In the genomic region with DNA sequence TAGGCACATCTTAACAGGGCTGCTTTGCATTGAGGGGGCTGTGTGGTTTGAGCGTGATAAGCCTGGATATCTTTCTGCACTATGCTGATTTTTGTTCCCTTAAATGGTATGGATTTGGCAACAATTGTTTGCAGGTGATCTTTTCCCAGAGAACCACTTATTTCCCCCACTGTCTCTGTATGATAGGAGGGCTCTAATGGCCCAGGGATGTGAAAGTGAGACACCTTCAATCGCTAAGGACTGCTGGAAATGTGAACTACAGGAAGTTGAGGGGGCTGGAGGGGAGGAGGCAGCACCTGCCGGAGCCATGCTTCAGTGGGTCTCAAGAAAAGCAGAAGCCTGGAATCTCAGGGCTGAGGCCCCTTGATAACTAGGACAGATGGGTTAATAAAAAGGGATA, we compare ENCODE assay signal across 8 cellular contexts. TPM values are rescaled to one million over a fixed set of nuclear protein-coding genes. Genes with fewer than 3 reads are reported as not detected.
DNase-seq lines count a peak whose midpoint lies in the region; ATAC-seq and TF ChIP-seq lines count a peak whose summit lies in the region.

No MANE protein-coding gene starts in this region.

- TF ChIP-seq CTCF in PC-3 (conservative IDR thresholded peaks at IDR 0.05; ENCODE audit: low read depth, low read length): no peak

- no peak overlapping the region for H3K9ac ChIP-seq in PC-3 (ENCODE audit: low read length)

- POLR2A ChIA-PET in PC-3 (lab: Charles Lee; ENCODE audit: unreplicated experiment): no interaction called here

- no peak overlapping the region for H3K4me3 Mint-ChIP-seq in activated CD4-positive, alpha-beta T cell treated with anti-CD3 and anti-CD28 coated beads, Interleukin-2, amount 10 ng/mL, durations not matched to agents 24 days and 14 days

- H3K79me2 ChIP-seq in PC-3 (ENCODE audit: low read length): no peaks in the 10 kb centered on the region

- intact Hi-C loops in activated CD4-positive, alpha-beta T cell treated with anti-CD3 and anti-CD28 coated beads, Interleukin-2, amount 10 ng/mL, durations not matched to agents 24 days and 14 days (cut with micrococcal nuclease): no loop called here
- intact Hi-C loops in PC-3 (cut with micrococcal nuclease): no loop called here

- no peaks in the 10 kb centered on the region for H3K36me3 Mint-ChIP-seq in activated CD4-positive, alpha-beta T cell treated with anti-CD3 and anti-CD28 coated beads, Interleukin-2, amount 10 ng/mL, durations not matched to agents 24 days and 14 days (ENCODE audit: low read depth)

- DNase-seq in DMS79 treated with DMSO at 0.1 percent for 48 hours (lab: John Stamatoyannopoulos, UW): peak; percentile 75
- peak; percentile 95 for DNase-seq in NCI-H2171 treated with DMSO at 0.1 percent for 48 hours (lab: John Stamatoyannopoulos, UW)
- no peak for DNase-seq in activated CD4-positive, alpha-beta T cell treated with anti-CD3 and anti-CD28 coated beads, Interleukin-2, amount 10 ng/mL, durations not matched to agents 24 days and 14 days
- no peak for DNase-seq in PC-3
- no peak for DNase-seq in T-helper 9 cell

- peak; percentile 54 for ATAC-seq in GM19452 (IDR thresholded peaks at IDR 0.05; ENCODE audit: unreplicated experiment)
- peak; percentile 42 for ATAC-seq in HG03103 (IDR thresholded peaks at IDR 0.05; ENCODE audit: low read depth, unreplicated experiment)
- ATAC-seq in PC-3: no peak
- ATAC-seq in HG02870 (IDR thresholded peaks at IDR 0.05; ENCODE audit: unreplicated experiment): no peak

- no peaks in the 10 kb centered on the region for H3K9me3 ChIP-seq in PC-3 (ENCODE audit: low read length)

- no peak overlapping the region for H3K27ac Mint-ChIP-seq in activated CD4-positive, alpha-beta T cell treated with anti-CD3 and anti-CD28 coated beads, Interleukin-2, amount 10 ng/mL, durations not matched to agents 24 days and 14 days

- BruUV-seq in PC-3 (replicated peaks; lab: Mats Ljungman, UMichigan): no TSS peak

- no peaks in the 10 kb centered on the region for H3K4me1 Mint-ChIP-seq in activated CD4-positive, alpha-beta T cell treated with anti-CD3 and anti-CD28 coated beads, Interleukin-2, amount 10 ng/mL, durations not matched to agents 24 days and 14 days

- H3K36me3 ChIP-seq in PC-3 (ENCODE audit: low read depth, low read length): no peaks in the 10 kb centered on the region

- H3K4me3 ChIP-seq in PC-3 (ENCODE audit: low read length): no peak overlapping the region

- no peaks in the 10 kb centered on the region for H3F3A ChIP-seq in PC-3 (ENCODE audit: low read length, unreplicated experiment)

- peaks cover 17% of the 10 kb centered on the region for H3K27me3 Mint-ChIP-seq in activated CD4-positive, alpha-beta T cell treated with anti-CD3 and anti-CD28 coated beads, Interleukin-2, amount 10 ng/mL, durations not matched to agents 24 days and 14 days

- no peak overlapping the region for H3K4me2 ChIP-seq in PC-3 (ENCODE audit: low read length)

- H3K4me1 ChIP-seq in PC-3 (ENCODE audit: insufficient read depth, low read length): no peaks in the 10 kb centered on the region

- H4K20me1 ChIP-seq in PC-3 (ENCODE audit: low read length): no peaks in the 10 kb centered on the region

- H3K9me3 Mint-ChIP-seq in activated CD4-positive, alpha-beta T cell treated with anti-CD3 and anti-CD28 coated beads, Interleukin-2, amount 10 ng/mL, durations not matched to agents 24 days and 14 days: no peaks in the 10 kb centered on the region

- H2AFZ ChIP-seq in PC-3 (ENCODE audit: low read length): no peak overlapping the region

- H3K27me3 ChIP-seq in PC-3 (ENCODE audit: low read length): no peaks in the 10 kb centered on the region

- CTCF ChIA-PET in PC-3 (lab: Charles Lee): no interaction called here

- no peaks in the 10 kb centered on the region for H3K9me2 ChIP-seq in PC-3 (replicated peaks; ENCODE audit: low read length)

- no peak overlapping the region for H3K27ac ChIP-seq in PC-3 (ENCODE audit: low read length)

RNA-seq across cellular contexts. Expression of a gene that starts 29.4 kb away (rescaled TPM):
- total RNA-seq in activated CD4-positive, alpha-beta T cell treated with anti-CD3 and anti-CD28 coated beads, Interleukin-2, amount 10 ng/mL, durations not matched to agents 24 days and 14 days: 0.05 and 0.16 TPM in 2 replicates
- total RNA-seq in PC-3 (2014; rRNA removed): 12.9 and 14.6 TPM in 2 replicates

Comparison
In these comparisons a context has a peak if more than half of its experiments do, and no peak if none do; other contexts are left out.
1. DNase-seq: peak in DMS79 treated with DMSO at 0.1 percent for 48 hours (single experiment) and NCI-H2171 treated with DMSO at 0.1 percent for 48 hours (single experiment); none in activated CD4-positive, alpha-beta T cell treated with anti-CD3 and anti-CD28 coated beads, Interleukin-2, amount 10 ng/mL, durations not matched to agents 24 days and 14 days (single experiment), PC-3 (single experiment) and T-helper 9 cell (single experiment).
2. ATAC-seq: peak in GM19452 (single experiment) and HG03103 (single experiment); none in PC-3 (single experiment) and HG02870 (single experiment).
3. RNA of a gene that starts 29.4 kb away (total RNA-seq): 12.9 to 14.6 TPM in PC-3; 0.05 to 0.16 TPM in activated CD4-positive, alpha-beta T cell treated with anti-CD3 and anti-CD28 coated beads, Interleukin-2, amount 10 ng/mL, durations not matched to agents 24 days and 14 days; every median in the first group is over 10 times any median in the second.